In the genomic region with DNA sequence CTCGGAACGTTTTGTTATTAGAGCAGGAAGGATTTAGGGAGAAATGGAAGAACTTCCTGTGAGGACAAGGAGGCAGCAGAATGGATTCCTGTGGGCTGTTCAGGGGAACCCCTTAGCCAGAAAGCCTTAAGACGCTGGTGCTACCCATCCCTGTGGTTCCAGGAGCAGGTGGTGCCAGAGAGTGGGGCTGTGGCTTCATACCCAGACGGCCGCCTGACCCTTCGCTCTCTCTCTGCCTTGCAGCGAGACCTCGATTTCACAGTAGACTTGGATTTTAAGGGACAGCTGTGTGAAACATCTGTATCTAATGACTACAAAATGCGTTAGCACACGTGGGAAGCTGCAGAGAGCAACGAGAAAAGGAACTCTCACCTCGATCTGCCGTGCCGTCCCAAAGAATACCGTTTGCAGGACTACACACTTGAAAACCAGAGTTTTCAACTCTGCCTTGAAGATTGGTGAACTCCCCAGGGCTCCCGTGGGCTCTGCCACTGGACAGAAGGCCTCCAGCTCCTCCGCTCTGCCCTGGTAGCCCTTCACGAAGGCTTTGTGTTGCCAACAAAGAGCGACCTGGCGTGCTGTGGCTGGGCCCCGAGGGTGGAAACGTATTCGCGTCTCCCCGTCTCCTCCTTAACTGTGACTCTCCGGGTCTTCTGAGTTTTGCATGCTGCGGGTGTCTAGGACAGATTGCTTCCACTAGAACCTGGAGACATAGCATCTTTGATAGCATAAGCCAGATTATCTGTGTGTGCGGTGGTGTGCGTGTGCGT, we compare ENCODE assay signal across 24 cellular contexts.
"Had no signal": no experiment of that assay in that cellular context is flagged by ENCODE, and none has a peak within 500 bp of the region (broad histone marks: within the 10 kb centered on the region; RNA-seq: fewer than 3 reads in every experiment).

No MANE protein-coding gene starts in this region.

- H3K4me1 ChIP-seq: SJSA1 had no signal

- H3K4me3 ChIP-seq: MG63, SJSA1, SK-N-MC had no signal

- DNase-seq: IMR-90, Karpas-422, KG1, MG63, NCI-H1092, NCI-H1105 treated with DMSO at 0.1 percent for 48 hours, NCI-H1417 treated with DMSO at 0.1 percent for 48 hours, NCI-H146, NCI-H1694 treated with DMSO at 0.1 percent for 48 hours, NCI-H1930, NCI-H2081, NCI-H2171, NCI-H226, NCI-H446, NCI-H510A, NCI-H524 treated with DMSO at 0.1 percent for 48 hours, NCI-H69, NCI-H774, Right ventricle myocardium superior, RPMI8226, SIG-M5 had no signal

- H3K27me3 ChIP-seq: MG63 had no signal

- H3K27ac ChIP-seq: SJSA1, SK-N-MC had no signal

- H3K36me3 ChIP-seq: MG63, SJSA1 had no signal

- H3K9me3 ChIP-seq: MG63, SJSA1 had no signal

- ATAC-seq: HepG2 had no signal
